In genomic region chr9:90124961-90125360, GRCh38 we compare ENCODE assay signal across 16 cellular contexts.
DNase-seq lines count a peak whose midpoint lies in the region; ATAC-seq lines count a peak whose summit lies in the region.
"Had no signal": no experiment of that assay in that cellular context is flagged by ENCODE, and none has a peak within 500 bp of the region (broad histone marks: within the 10 kb centered on the region; RNA-seq: fewer than 3 reads in every experiment).

No MANE protein-coding gene starts in this region.

- no peak for ATAC-seq in HG02798 (IDR thresholded peaks at IDR 0.05; ENCODE audit: poor library complexity, unreplicated experiment)
- no peak for ATAC-seq in GM18868 (IDR thresholded peaks at IDR 0.05; ENCODE audit: unreplicated experiment)

- peak; percentile 88 for DNase-seq in COR-L47 (lab: John Stamatoyannopoulos, UW)
- peak; percentile 72 for DNase-seq in NCI-H1436 (lab: John Stamatoyannopoulos, UW)
- peak; percentile 72 for DNase-seq in NCI-H748 treated with DMSO at 0.1 percent for 48 hours (lab: John Stamatoyannopoulos, UW)
- peak; percentile 0 for DNase-seq in fibroblast of peridontal ligament (ENCODE audit: extremely low read depth)
- DNase-seq in NCI-H526 treated with DMSO at 0.1 percent for 48 hours (lab: John Stamatoyannopoulos, UW) = no peak
- no peak for DNase-seq in iPS-NIHi11 (ENCODE audit: low spot score)
- DNase-seq: activated CD4-positive, alpha-beta T cell treated with anti-CD3 and anti-CD28 coated beads, Interleukin-2, amount 50 U/mL, for 4 hours; effector memory CD4-positive, alpha-beta T cell; head of caudate nucleus; IMR-90; naive B cell; RPMI8226; stimulated activated CD4-positive, alpha-beta T cell treated with anti-CD3 and anti-CD28 coated beads, Interleukin-2, amount 100 ng/mL, for 24 hours; T-helper 9 cell had no signal

Comparison
In these comparisons a context has a peak if more than half of its experiments do, and no peak if none do; other contexts are left out.
1. DNase-seq: peak in COR-L47 (single experiment), NCI-H1436 (single experiment), NCI-H748 treated with DMSO at 0.1 percent for 48 hours (single experiment) and fibroblast of peridontal ligament (single experiment); none in NCI-H526 treated with DMSO at 0.1 percent for 48 hours (single experiment) and iPS-NIHi11 (single experiment).